ENCODE assay signal across 1 cellular context in the genomic region with DNA sequence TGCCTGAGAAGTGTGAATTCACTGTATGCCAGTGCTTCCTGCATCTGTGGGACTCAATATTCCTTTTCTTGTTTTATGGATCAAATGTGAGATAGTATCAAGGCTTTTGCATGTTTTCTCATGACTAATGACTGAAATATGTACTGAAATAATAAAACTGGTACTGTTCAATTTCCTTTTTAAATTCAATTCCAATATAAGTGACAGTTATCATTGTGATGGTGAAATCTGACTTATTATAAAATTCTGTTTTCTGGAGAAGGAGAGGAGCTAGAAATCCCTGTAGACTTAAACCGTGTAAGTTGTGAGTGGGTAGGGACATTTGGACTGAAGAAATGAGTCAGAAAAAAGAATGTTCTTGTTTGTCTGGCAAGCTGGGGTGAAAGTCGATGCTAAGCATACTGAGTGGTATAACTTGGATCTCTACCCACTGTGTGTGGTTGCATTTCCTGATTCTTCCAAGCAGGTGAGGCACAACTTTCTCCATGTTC.
TF ChIP-seq lines count a peak whose summit lies in the region.

No MANE protein-coding gene starts in this region.

TF ChIP-seq in endothelial cell of umbilical vein, 7 proteins besides CTCF, POLR2A, EP300 and RAD21 (continued from another document):
- TF ChIP-seq, protein P1, sequence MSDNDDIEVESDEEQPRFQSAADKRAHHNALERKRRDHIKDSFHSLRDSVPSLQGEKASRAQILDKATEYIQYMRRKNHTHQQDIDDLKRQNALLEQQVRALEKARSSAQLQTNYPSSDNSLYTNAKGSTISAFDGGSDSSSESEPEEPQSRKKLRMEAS (IDR thresholded peaks at IDR 0.05; ENCODE audit: insufficient read depth, insufficient read length): no peak
- TF ChIP-seq GATA2 (IDR thresholded peaks at IDR 0.05; ENCODE audit: insufficient read depth, insufficient read length, low read depth, low read length): peak; percentile 93
